12 cellular contexts compared by ENCODE assay signal in genomic region chr3:30577788-30578187, GRCh38. TPM values are rescaled to one million over a fixed set of nuclear protein-coding genes. Genes with fewer than 3 reads are reported as not detected.
DNase-seq lines count a peak whose midpoint lies in the region; ATAC-seq and TF ChIP-seq lines count a peak whose summit lies in the region.
"Had no signal": no experiment of that assay in that cellular context is flagged by ENCODE, and none has a peak within 500 bp of the region (broad histone marks: within the 10 kb centered on the region; RNA-seq: fewer than 3 reads in every experiment).

No MANE protein-coding gene starts in this region.

- TF ChIP-seq CTCF in brain microvascular endothelial cell (IDR thresholded peaks at IDR 0.05; ENCODE audit: low read depth, low read length, missing control alignments) (no peak), PC-9 (conservative IDR thresholded peaks at IDR 0.05) (no peak)

- H3K4me1 ChIP-seq in PC-9 (replicated peaks; ENCODE audit: insufficient read depth): no peaks in the 10 kb centered on the region
- H3K4me1 ChIP-seq: tibial nerve had no signal

- H2AFZ ChIP-seq in PC-9: no peak overlapping the region

- H3K9me2 ChIP-seq in PC-9 (ENCODE audit: insufficient read depth): no peaks in the 10 kb centered on the region

- no peaks in the 10 kb centered on the region for H3F3A ChIP-seq in PC-9 (ENCODE audit: insufficient read depth, low read depth)

- H3K4me3 ChIP-seq in brain microvascular endothelial cell (ENCODE audit: low read depth, low read length) (no peak overlapping the region), PC-9 (no peak overlapping the region)
- H3K4me3 ChIP-seq: SK-N-MC, tibial nerve had no signal

- in situ Hi-C loops in brain microvascular endothelial cell (cut with HindIII; ENCODE audit: low pct_ligation_motif_present, low sequenced_read_pairs): no loop called here

- H3K27me3 ChIP-seq in brain microvascular endothelial cell (replicated peaks) (no peaks in the 10 kb centered on the region), PC-9 (ENCODE audit: insufficient read depth, low read depth) (no peaks in the 10 kb centered on the region)
- H3K27me3 ChIP-seq: tibial nerve had no signal

- no peaks in the 10 kb centered on the region for H4K20me1 ChIP-seq in PC-9 (ENCODE audit: insufficient read depth)

- peak; percentile 91 for ATAC-seq in HG02938 (IDR thresholded peaks at IDR 0.05; ENCODE audit: unreplicated experiment)

- peak; percentile 5 for DNase-seq in stimulated activated CD4-positive, alpha-beta T cell treated with anti-CD3 and anti-CD28 coated beads, Interleukin-15, amount 100 ng/mL, for 24 hours
- no peak for DNase-seq in stimulated activated CD4-positive, alpha-beta T cell treated with anti-CD3 and anti-CD28 coated beads, Interleukin-12 subunit alpha, Interleukin-12 subunit beta, amount 100 ng/mL, for 4 hours
- DNase-seq in brain microvascular endothelial cell (no peak), iPS-NIHi11 (ENCODE audit: low spot score) (no peak), PC-9 (no peak), SK-N-DZ (ENCODE audit: low spot score) (no peak)
- no peak for DNase-seq in central memory CD4-positive, alpha-beta T cell
- DNase-seq: midbrain, NCI-H2029 had no signal

- BruUV-seq in PC-9 (replicated peaks; lab: Mats Ljungman, UMichigan): no TSS peak

- H3K4me2 ChIP-seq in PC-9: no peak overlapping the region

- CTCF ChIA-PET in PC-9 (lab: Charles Lee): interaction anchor here (0.7 kb wide), 1 partner anchor 81 kb away, joined by 4 read pairs; no protein-coding TSS in a partner anchor

- intact Hi-C loops in PC-9 (cut with micrococcal nuclease; ENCODE audit: unreplicated experiment): no loop called here

- H3K79me2 ChIP-seq in PC-9 (ENCODE audit: low read depth): no peaks in the 10 kb centered on the region

- no peaks in the 10 kb centered on the region for H3K36me3 ChIP-seq in brain microvascular endothelial cell (replicated peaks)
- H3K36me3 ChIP-seq in PC-9 (ENCODE audit: low read depth): no peaks in the 10 kb centered on the region
- H3K36me3 ChIP-seq: tibial nerve had no signal

- H3K27ac ChIP-seq in brain microvascular endothelial cell (peak overlapping the region; percentile 65), PC-9 (no peak overlapping the region)
- H3K27ac ChIP-seq: SK-N-MC, tibial nerve had no signal

- no peaks in the 10 kb centered on the region for H3K9me3 ChIP-seq in PC-9 (ENCODE audit: insufficient read depth, low read depth)
- H3K9me3 ChIP-seq: tibial nerve had no signal

- POLR2A ChIA-PET in PC-9 (lab: Charles Lee; ENCODE audit: unreplicated experiment): no interaction called here

RNA-seq across cellular contexts. Expression of gene TGFBR2, which starts 28.6 kb away (rescaled TPM):
- total RNA-seq in PC-9 (2021): 26.4 and 33.6 TPM in 2 replicates
- 0.49 and 0.83 TPM in 2 replicates for polyA plus RNA-seq in SK-N-DZ (2014; cell fraction: cytosol; rRNA removed)
- polyA plus RNA-seq in SK-N-DZ (2014; cell fraction: nucleus; rRNA removed): 0.53 and 1.6 TPM in 2 replicates
